ENCODE assay signal across 25 cellular contexts in the genomic region with DNA sequence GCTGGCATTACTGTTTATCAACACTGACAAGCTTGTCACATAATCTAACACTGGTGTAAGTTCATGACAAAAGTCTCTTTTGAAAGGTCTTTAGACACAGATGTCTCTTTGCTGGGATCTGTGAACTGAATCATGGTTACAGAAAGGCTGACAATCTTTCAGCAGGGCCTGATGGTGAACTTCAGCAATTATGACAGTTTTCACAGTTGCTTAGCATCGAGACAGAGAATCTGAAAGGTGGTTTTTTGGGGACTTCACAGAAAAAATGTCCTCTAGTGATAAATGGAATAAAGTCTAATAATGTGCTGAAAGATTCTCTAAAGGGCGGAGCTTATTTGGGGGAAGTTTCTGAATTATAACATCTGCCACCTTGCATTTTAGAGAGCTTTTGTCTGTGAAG. TPM values are rescaled to one million over a fixed set of nuclear protein-coding genes. Genes with fewer than 3 reads are reported as not detected.
"Had no signal": no experiment of that assay in that cellular context is flagged by ENCODE, and none has a peak within 500 bp of the region (broad histone marks: within the 10 kb centered on the region; RNA-seq: fewer than 3 reads in every experiment).

No MANE protein-coding gene starts in this region.

- H3K27ac ChIP-seq: HL-60, KMS-11, RWPE1 had no signal

- ATAC-seq: K562, Panc1, PC-3, T-cell had no signal

- H3K4me3 ChIP-seq: K562 had no signal

- DNase-seq: Kasumi-1, MM.1S, NCI-H1092 treated with DMSO at 0.1 percent for 48 hours, NCI-H1436, NCI-H187, NCI-H2029, NCI-H2081 treated with DMSO at 0.1 percent for 48 hours, NCI-H2171, NCI-H226, NCI-H446, NCI-H510A, NCI-H524 treated with DMSO at 0.1 percent for 48 hours, NCI-H69, NCI-H774, PC-3, SHP77, SK-N-SH, SW 1271, T-cell had no signal

- H3K9ac ChIP-seq: KMS-11, SK-N-SH had no signal

- H3K9me3 ChIP-seq: SK-N-SH had no signal

- H3K4me2 ChIP-seq: KMS-11, SK-N-SH had no signal

RNA-seq across cellular contexts. Expression of a gene that starts 32.3 kb away (rescaled TPM):
- total RNA-seq: OCI-LY7 had no signal
